8 cellular contexts compared by ENCODE assay signal in genomic region chr11:10302744-10303557, GRCh38. TPM values are rescaled to one million over a fixed set of nuclear protein-coding genes. Genes with fewer than 3 reads are reported as not detected.
DNase-seq lines count a peak whose midpoint lies in the region; ATAC-seq and TF ChIP-seq lines count a peak whose summit lies in the region.

No MANE protein-coding gene starts in this region.

- H3K4me2 ChIP-seq in SU-DHL-6 (ENCODE audit: low read depth, low read length, poor library complexity, severe bottlenecking), result peak overlapping the region; percentile 52

- no peak for ATAC-seq in HG02870 (IDR thresholded peaks at IDR 0.05; ENCODE audit: unreplicated experiment)
- no peak for ATAC-seq in GM18517 (IDR thresholded peaks at IDR 0.05; ENCODE audit: unreplicated experiment)

- no peaks in the 10 kb centered on the region for H4K20me1 ChIP-seq in SU-DHL-6 (ENCODE audit: low read depth, low read length)

- peak overlapping the region; percentile 18; the same call in 1 of the 2 replicates for H3K9ac ChIP-seq in SU-DHL-6 (ENCODE audit: low read length)

- H3K9me3 ChIP-seq in SU-DHL-6 (ENCODE audit: insufficient read depth, low read length) (no peaks in the 10 kb centered on the region), right atrium auricular region (no peaks in the 10 kb centered on the region)

- H3K36me3 ChIP-seq in SU-DHL-6 (ENCODE audit: low read length) (no peaks in the 10 kb centered on the region), right atrium auricular region (peaks cover 10% of the 10 kb centered on the region)

- H3K27me3 ChIP-seq in SU-DHL-6 (ENCODE audit: low read length) (no peaks in the 10 kb centered on the region), right atrium auricular region (no peaks in the 10 kb centered on the region)

- H3K27ac ChIP-seq in SU-DHL-6 (ENCODE audit: low read depth, low read length) (no peak overlapping the region), right atrium auricular region (peak overlapping the region; percentile 85 to 88)

- peak overlapping the region; percentile 31 for H2AFZ ChIP-seq in SU-DHL-6 (ENCODE audit: low read depth, low read length, severe bottlenecking)

- H3F3A ChIP-seq in SU-DHL-6 (ENCODE audit: insufficient read depth), result no peaks in the 10 kb centered on the region

- intact Hi-C loops in posterior cingulate gyrus (cut with DNase I), result no loop called here

- peaks cover 0 to 43% of the 10 kb centered on the region in 2 donors for H3K4me1 ChIP-seq in right atrium auricular region

- TF ChIP-seq CTCF in SU-DHL-6 (IDR thresholded peaks at IDR 0.05; ENCODE audit: insufficient read depth, low read length, poor library complexity, severe bottlenecking) (no peak), right atrium auricular region (IDR thresholded peaks at IDR 0.05) (peak in 1 of 2 donors; percentile 23)

- H3K79me2 ChIP-seq in SU-DHL-6 (ENCODE audit: insufficient read depth, low read length), result no peaks in the 10 kb centered on the region

- H3K4me3 ChIP-seq in SU-DHL-6 (ENCODE audit: insufficient read depth, low read length, poor library complexity, severe bottlenecking) (peak overlapping the region; percentile 26), right atrium auricular region (peak overlapping the region; percentile 66)

- H3K9me2 ChIP-seq in SU-DHL-6 (replicated peaks; ENCODE audit: insufficient read depth, low read length), result no peaks in the 10 kb centered on the region

- DNase-seq in COR-L47 (lab: John Stamatoyannopoulos, UW) (peak; percentile 75), HT-29 (ENCODE audit: low spot score) (peak; percentile 88), astrocyte of the hippocampus (ENCODE audit: low read depth, low spot score) (peak; percentile 76), right atrium auricular region (ENCODE audit: low spot score) (peak; percentile 87), posterior cingulate gyrus (peak in 9 of 10 donors; percentile 45 to 92 (median 60))

RNA-seq across cellular contexts. Expression of gene ADM, which starts 1.9 kb away (rescaled TPM):
- total RNA-seq in HT-29 (2014; rRNA removed; shearing (Covaris generic)), result 33.3 and 37.6 TPM in 2 replicates
- total RNA-seq in right atrium auricular region, result 100 to 1,000 TPM in 1 of 2 donors, 10 to 100 TPM in 1; 31.2 to 217 TPM

RNA-seq across cellular contexts. Expression of gene SBF2, which starts 8.9 kb away (rescaled TPM):
- total RNA-seq in HT-29 (2014; rRNA removed; shearing (Covaris generic)), result 24.4 and 27.1 TPM in 2 replicates
- 10 to 100 TPM; 22.8 to 23.9 TPM for total RNA-seq in right atrium auricular region
